ENCODE assay signal across 17 cellular contexts in genomic region chr21:44989538-44989888, GRCh38. TPM values are rescaled to one million over a fixed set of nuclear protein-coding genes. Genes with fewer than 3 reads are reported as not detected.
DNase-seq lines count a peak whose midpoint lies in the region; ATAC-seq and TF ChIP-seq lines count a peak whose summit lies in the region.
"Had no signal": no experiment of that assay in that cellular context is flagged by ENCODE, and none has a peak within 500 bp of the region (broad histone marks: within the 10 kb centered on the region; RNA-seq: fewer than 3 reads in every experiment).

No MANE protein-coding gene starts in this region.

- H3K4me3 ChIP-seq in adrenal gland, result no peak overlapping the region
- no peak overlapping the region for H3K4me3 ChIP-seq in heart left ventricle
- H3K4me3 ChIP-seq in psoas muscle, result no peak overlapping the region
- H3K4me3 ChIP-seq: coronary artery, GM23248, lung, thoracic aorta had no signal

- H3K9me3 ChIP-seq in adrenal gland (replicated peaks in 1 of 3) (no peaks in the 10 kb centered on the region), heart left ventricle (no peaks in the 10 kb centered on the region), psoas muscle (no peaks in the 10 kb centered on the region)
- H3K9me3 ChIP-seq: thoracic aorta had no signal

- H3K36me3 ChIP-seq in adrenal gland (replicated peaks in 1 of 2), result no peaks in the 10 kb centered on the region
- no peaks in the 10 kb centered on the region for H3K36me3 ChIP-seq in heart left ventricle
- H3K36me3 ChIP-seq in psoas muscle (ENCODE audit: insufficient read depth in 1 of 2, low read depth in 1 of 2), result no peaks in the 10 kb centered on the region
- H3K36me3 ChIP-seq: thoracic aorta had no signal

- DNase-seq in EL (peak; percentile 14), adrenal gland (peak in 4 of 7 donors; percentile 49 to 58 (median 56)), heart left ventricle (peak in 3 of 5 donors; percentile 45 to 68 (median 47)), psoas muscle (peak; percentile 35 to 59), SHP77 treated with DMSO at 0.1 percent for 48 hours (lab: John Stamatoyannopoulos, UW) (no peak)
- DNase-seq: activated CD4-positive, alpha-beta T cell treated with anti-CD3 and anti-CD28 coated beads, Interleukin-2, amount 50 U/mL, for 48 hours; amygdala; GM23248; NCI-H1092; stimulated activated CD4-positive, alpha-beta T cell treated with anti-CD3 and anti-CD28 coated beads, Interleukin-1b, Interleukin-23, amount 100 ng/mL, for 48 hours; T1000 had no signal

- no peaks in the 10 kb centered on the region for H3K27me3 ChIP-seq in adrenal gland
- no peaks in the 10 kb centered on the region for H3K27me3 ChIP-seq in heart left ventricle
- no peaks in the 10 kb centered on the region for H3K27me3 ChIP-seq in psoas muscle (ENCODE audit: insufficient read depth in 3 of 3, low read length in 2 of 3)

- TF ChIP-seq POLR2A in adrenal gland (IDR thresholded peaks at IDR 0.05), result peak in 1 of 2 donors; percentile 6
- no peak for TF ChIP-seq POLR2A in heart left ventricle (IDR thresholded peaks at IDR 0.05)

- no peak for TF ChIP-seq CTCF in adrenal gland (IDR thresholded peaks at IDR 0.05)
- no peak for TF ChIP-seq CTCF in heart left ventricle (IDR thresholded peaks at IDR 0.05)
- no peak for TF ChIP-seq CTCF in psoas muscle (IDR thresholded peaks at IDR 0.05)

- WGBS in adrenal gland, 4 donors, result 41 to 51% (median 48%) methylated on average over 8 of the region's 8 CpGs
- 53 to 72% (median 61%) methylated on average over 7 to 8 of the region's 8 CpGs for WGBS in heart left ventricle, 4 donors
- WGBS in psoas muscle, 3 donors, result 83 to 84% (median 83%) methylated on average over 8 of the region's 8 CpGs

- intact Hi-C loops in adrenal gland (cut with DNase I), result no loop called here
- intact Hi-C loops in heart left ventricle (cut with DNase I), result no loop called here
- intact Hi-C loops in psoas muscle (cut with DNase I), result no loop called here

- H3K4me1 ChIP-seq in adrenal gland (replicated peaks in 1 of 2) (peaks cover 11 to 15% of the 10 kb centered on the region in 2 donors), heart left ventricle (peaks cover 0 to 41% (median 15%) of the 10 kb centered on the region in 12 donors), psoas muscle (no peaks in the 10 kb centered on the region)

- ATAC-seq in heart left ventricle (peak in 3 of 4 donors; percentile 8 to 58 (median 14)), psoas muscle (no peak), esophagus mucosa (no peak), GM19467 (IDR thresholded peaks at IDR 0.05; ENCODE audit: unreplicated experiment) (no peak), HG03469 (IDR thresholded peaks at IDR 0.05; ENCODE audit: unreplicated experiment) (no peak)

- peak overlapping the region in 2 of 5 donors; percentile 68 to 74 for H3K27ac ChIP-seq in adrenal gland
- H3K27ac ChIP-seq in heart left ventricle, result peak overlapping the region in 10 of 12 donors; percentile 5 to 75 (median 51)
- H3K27ac ChIP-seq in psoas muscle, result no peak overlapping the region
- H3K27ac ChIP-seq: GM23248, thoracic aorta had no signal

RNA-seq across cellular contexts. Expression of gene SLX9, which starts 49.7 kb away (rescaled TPM):
- total RNA-seq in adrenal gland, result 10 to 100 TPM; 11.1 to 45.3 (median 26.6) TPM
- polyA plus RNA-seq in adrenal gland, result 10 to 100 TPM; 13.1 to 22.8 (median 21.4) TPM
- total RNA-seq in heart left ventricle, result 10 to 100 TPM; 38.5 to 53.1 (median 47.1) TPM
- polyA plus RNA-seq in heart left ventricle, result 10 to 100 TPM; 63.8 to 77.8 TPM
- 10 to 100 TPM; 26.3 to 58.0 (median 32.5) TPM for total RNA-seq in psoas muscle
- 10 to 100 TPM; 20.2 to 69.2 (median 26.7) TPM for polyA plus RNA-seq in psoas muscle
- 27.2 TPM for total RNA-seq in esophagus mucosa

Comparison
In these comparisons a context has a peak if more than half of its experiments do, and no peak if none do; other contexts are left out.
1. ATAC-seq: peak in heart left ventricle (3 of 4); none in psoas muscle (0 of 4), esophagus mucosa (single experiment), GM19467 (single experiment) and HG03469 (single experiment).